23 cellular contexts compared by ENCODE assay signal in the genomic region with DNA sequence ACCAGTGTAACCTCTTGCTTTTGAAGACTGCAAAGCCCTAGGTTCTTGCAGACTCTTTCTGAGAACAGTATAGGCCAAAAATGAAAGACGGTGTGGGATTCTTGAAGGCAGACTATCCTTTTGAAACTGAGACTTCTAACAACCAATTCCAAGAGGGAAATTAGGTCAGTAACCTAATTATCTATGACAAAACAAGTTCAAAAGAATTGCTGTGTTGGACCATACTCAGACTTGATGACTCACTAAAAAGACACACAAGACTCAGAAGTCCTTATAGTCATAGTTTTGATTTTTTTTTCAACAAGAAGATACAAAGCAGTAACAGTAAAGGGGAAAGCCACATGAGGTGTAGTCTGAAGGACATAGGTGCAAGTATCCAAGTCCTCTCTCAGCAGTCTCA.
"Had no signal": no experiment of that assay in that cellular context is flagged by ENCODE, and none has a peak within 500 bp of the region (broad histone marks: within the 10 kb centered on the region; RNA-seq: fewer than 3 reads in every experiment).

No MANE protein-coding gene starts in this region.

- DNase-seq: activated CD4-positive, alpha-beta T cell treated with anti-CD3 and anti-CD28 coated beads, Interleukin-2, amount 10 ng/mL, durations not matched to agents 7 days and 5 days; activated CD8-positive, alpha-beta memory T cell treated with anti-CD3 and anti-CD28 coated beads, Interleukin-2, amount 50 U/mL, for 4 hours; activated effector memory CD4-positive, alpha-beta T cell treated with anti-CD3 and anti-CD28 coated beads, Interleukin-2, amount 50 U/mL, for 16 hours; activated naive CD4-positive, alpha-beta T cell treated with anti-CD3 and anti-CD28 coated beads, Interleukin-2, amount 50 U/mL, for 16 hours; activated T-cell treated with anti-CD3 and anti-CD28 coated beads, Interleukin-2, amount 50 U/mL, for 48 hours; body of pancreas; cortex of kidney; glutamatergic neuron; left ventricle myocardium inferior; naive thymus-derived CD4-positive, alpha-beta T cell; right cardiac atrium; stimulated activated CD4-positive, alpha-beta T cell treated with anti-CD3 and anti-CD28 coated beads, Interleukin-15, amount 100 ng/mL, for 24 hours; stimulated activated CD4-positive, alpha-beta T cell treated with anti-CD3 and anti-CD28 coated beads, Interleukin-2, amount 100 ng/mL, for 48 hours; T-helper 1 cell; T-helper 9 cell; uterus had no signal

- H2AFZ ChIP-seq: neural progenitor cell had no signal

- H3K27ac ChIP-seq: body of pancreas, left ventricle myocardium inferior, neural progenitor cell, prostate gland, SK-N-MC, skin epidermis, tibial nerve, uterus had no signal

- H3K4me3 Mint-ChIP-seq: activated CD4-positive, alpha-beta T cell treated with anti-CD3 and anti-CD28 coated beads, Interleukin-2, amount 10 ng/mL, durations not matched to agents 7 days and 5 days; naive thymus-derived CD4-positive, alpha-beta T cell; neural progenitor cell; stimulated activated naive CD8-positive, alpha-beta T cell treated with anti-CD3 and anti-CD28 coated beads, Interleukin-15, Interleukin-2, amounts not matched to agents 100 ng/mL and 50 ng/mL, for 24 hours had no signal

- H3K36me3 Mint-ChIP-seq: neural progenitor cell had no signal

- H3K4me2 ChIP-seq: neural progenitor cell had no signal

- H3K27ac Mint-ChIP-seq: activated CD4-positive, alpha-beta T cell treated with anti-CD3 and anti-CD28 coated beads, Interleukin-2, amount 10 ng/mL, durations not matched to agents 7 days and 5 days; naive thymus-derived CD4-positive, alpha-beta T cell; neural progenitor cell; stimulated activated naive CD8-positive, alpha-beta T cell treated with anti-CD3 and anti-CD28 coated beads, Interleukin-15, Interleukin-2, amounts not matched to agents 100 ng/mL and 50 ng/mL, for 24 hours had no signal

- H3K4me1 ChIP-seq: body of pancreas, left ventricle myocardium inferior, neural progenitor cell, prostate gland, tibial nerve, uterus had no signal

- H3K9me3 ChIP-seq: body of pancreas, prostate gland, tibial nerve, uterus had no signal

- H3K27me3 ChIP-seq: body of pancreas, neural progenitor cell, tibial nerve, uterus had no signal

- H3K9ac ChIP-seq: neural progenitor cell had no signal

- H3K9me3 Mint-ChIP-seq: activated CD4-positive, alpha-beta T cell treated with anti-CD3 and anti-CD28 coated beads, Interleukin-2, amount 10 ng/mL, durations not matched to agents 7 days and 5 days; neural progenitor cell had no signal

- H3K36me3 ChIP-seq: left ventricle myocardium inferior, neural progenitor cell, prostate gland, tibial nerve, uterus had no signal

- H3K27me3 Mint-ChIP-seq: activated CD4-positive, alpha-beta T cell treated with anti-CD3 and anti-CD28 coated beads, Interleukin-2, amount 10 ng/mL, durations not matched to agents 7 days and 5 days; naive thymus-derived CD4-positive, alpha-beta T cell; stimulated activated naive CD8-positive, alpha-beta T cell treated with anti-CD3 and anti-CD28 coated beads, Interleukin-15, Interleukin-2, amounts not matched to agents 100 ng/mL and 50 ng/mL, for 24 hours had no signal

- H3K4me3 ChIP-seq: body of pancreas, left ventricle myocardium inferior, neural progenitor cell, prostate gland, SK-N-MC, skin epidermis, tibial nerve, uterus had no signal

- ATAC-seq: body of pancreas; esophagus mucosa; naive thymus-derived CD4-positive, alpha-beta T cell; right cardiac atrium had no signal

- H3K4me1 Mint-ChIP-seq: activated CD4-positive, alpha-beta T cell treated with anti-CD3 and anti-CD28 coated beads, Interleukin-2, amount 10 ng/mL, durations not matched to agents 7 days and 5 days; naive thymus-derived CD4-positive, alpha-beta T cell; neural progenitor cell had no signal
